Comparison of ENCODE assay signal across 1 cellular context in genomic region chr22:19745155-19746133, GRCh38.
TF ChIP-seq lines count a peak whose summit lies in the region.

No MANE protein-coding gene starts in this region.

TF ChIP-seq in K562, 482 proteins besides CTCF, POLR2A, EP300 and RAD21 (continued from another document and continues in another):
- no peak for TF ChIP-seq ZBTB26 (CRISPR knock-in tag; IDR thresholded peaks at IDR 0.05)
- no peak for TF ChIP-seq BACH1 (tag; IDR thresholded peaks at IDR 0.05)
- no peak for TF ChIP-seq SIN3B (IDR thresholded peaks at IDR 0.05; ENCODE audit: low read depth)
- no peak for TF ChIP-seq CBFA2T3 (IDR thresholded peaks at IDR 0.05)
- no peak for TF ChIP-seq PATZ1 (CRISPR knock-in tag; IDR thresholded peaks at IDR 0.05; ENCODE audit: borderline replicate concordance)
- TF ChIP-seq HLTF (IDR thresholded peaks at IDR 0.05), result no peak
- TF ChIP-seq KDM1A (IDR thresholded peaks at IDR 0.05), result no peak
- TF ChIP-seq JUNB (CRISPR knock-in tag; conservative IDR thresholded peaks at IDR 0.05), result no peak
- TF ChIP-seq NRF1 (conservative IDR thresholded peaks at IDR 0.05 in 1 of 2, IDR thresholded peaks at IDR 0.05 in 1 of 2), result peak in 1 of 2 experiments; percentile 38; a peak in 1 of 4 replicates
- no peak for TF ChIP-seq ZNF3 (CRISPR knock-in tag; IDR thresholded peaks at IDR 0.05)
- TF ChIP-seq SAFB (IDR thresholded peaks at IDR 0.05; ENCODE audit: borderline replicate concordance, low read depth, low read length), result no peak
- TF ChIP-seq CREB1 (IDR thresholded peaks at IDR 0.05), result no peak
- TF ChIP-seq CREB1 (CRISPR knock-in tag; IDR thresholded peaks at IDR 0.05), result no peak
- TF ChIP-seq THRA (IDR thresholded peaks at IDR 0.05), result no peak
- TF ChIP-seq HMGN3 (IDR thresholded peaks at IDR 0.05; ENCODE audit: borderline replicate concordance, extremely low read depth, insufficient read length, low read depth, low read length), result peak; percentile 13
- no peak for TF ChIP-seq ZNF232 (CRISPR knock-in tag; IDR thresholded peaks at IDR 0.05)
- no peak for TF ChIP-seq TAF1 (IDR thresholded peaks at IDR 0.05; ENCODE audit: control insufficient read depth, extremely low read depth, insufficient read depth, low read length, severe bottlenecking)
- no peak for TF ChIP-seq POLR2G (IDR thresholded peaks at IDR 0.05; ENCODE audit: low read depth, low read length)
- no peak for TF ChIP-seq WHSC1 (IDR thresholded peaks at IDR 0.05; ENCODE audit: low read length)
- peak; percentile 48; the same call in 1 of the 2 replicates for TF ChIP-seq VEZF1 (CRISPR knock-in tag; IDR thresholded peaks at IDR 0.05)
- no peak for TF ChIP-seq CREB3L1 (IDR thresholded peaks at IDR 0.05; ENCODE audit: borderline replicate concordance, low read depth)
- no peak for TF ChIP-seq FOXJ2 (tag; IDR thresholded peaks at IDR 0.05)
- TF ChIP-seq MAX (CRISPR knock-in tag; IDR thresholded peaks at IDR 0.05), result no peak
- TF ChIP-seq PHB (CRISPR knock-in tag; IDR thresholded peaks at IDR 0.05), result 0 out of 2 replicates have a peak, but pooled peaks have one; percentile 19
- no peak for TF ChIP-seq ZNF347 (CRISPR knock-in tag; IDR thresholded peaks at IDR 0.05; ENCODE audit: low read depth)
- TF ChIP-seq RBM15 (IDR thresholded peaks at IDR 0.05; ENCODE audit: insufficient read depth, low read length), result no peak
- no peak for TF ChIP-seq NELFE (IDR thresholded peaks at IDR 0.05; ENCODE audit: insufficient read depth, insufficient read length)
- TF ChIP-seq FOXA1 (IDR thresholded peaks at IDR 0.05; ENCODE audit: borderline replicate concordance), result no peak
- no peak for TF ChIP-seq POLR2AphosphoS5 (IDR thresholded peaks at IDR 0.05; ENCODE audit: control insufficient read depth, insufficient read depth, low read depth, low read length)
- no peak for TF ChIP-seq NFE2L1 (tag; IDR thresholded peaks at IDR 0.05; ENCODE audit: borderline replicate concordance, low read depth)
- TF ChIP-seq SMARCC2 (IDR thresholded peaks at IDR 0.05; ENCODE audit: low read depth), result no peak
- TF ChIP-seq NBN (IDR thresholded peaks at IDR 0.05; ENCODE audit: low read depth), result no peak
- no peak for TF ChIP-seq CLOCK (CRISPR knock-in tag; IDR thresholded peaks at IDR 0.05; ENCODE audit: borderline replicate concordance)
- TF ChIP-seq MGA (IDR thresholded peaks at IDR 0.05), result no peak
- TF ChIP-seq MXI1 (IDR thresholded peaks at IDR 0.05; ENCODE audit: low read depth, low read length), result no peak
- TF ChIP-seq KLF1 (tag; IDR thresholded peaks at IDR 0.05), result 0 out of 2 replicates have a peak, but pooled peaks have one; percentile 31
- TF ChIP-seq RUNX1 (IDR thresholded peaks at IDR 0.05; ENCODE audit: low read depth), result no peak
- no peak for TF ChIP-seq MCM5 (IDR thresholded peaks at IDR 0.05; ENCODE audit: low read depth)
